Comparison of ENCODE assay signal across 9 cellular contexts in the genomic region with DNA sequence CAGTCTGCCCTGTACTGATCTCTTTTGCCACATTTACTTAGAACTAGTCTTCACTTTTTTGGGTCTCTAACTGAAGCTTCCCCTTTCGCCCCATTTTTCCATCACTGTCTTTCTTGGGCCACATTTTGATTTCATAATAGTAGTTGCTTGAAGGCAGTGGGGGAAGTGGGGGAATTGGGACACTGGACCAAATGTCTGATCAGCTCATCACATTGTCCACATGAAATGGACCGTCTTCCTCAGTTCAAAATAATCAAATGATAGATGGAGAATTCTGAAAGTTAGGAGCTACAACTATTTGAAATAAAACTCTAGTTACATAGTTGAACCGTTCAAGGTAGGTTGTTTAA. TPM values are rescaled to one million over a fixed set of nuclear protein-coding genes. Genes with fewer than 3 reads are reported as not detected.
DNase-seq lines count a peak whose midpoint lies in the region; ATAC-seq, FAIRE-seq and TF ChIP-seq lines count a peak whose summit lies in the region.
"Had no signal": no experiment of that assay in that cellular context is flagged by ENCODE, and none has a peak within 500 bp of the region (broad histone marks: within the 10 kb centered on the region; RNA-seq: fewer than 3 reads in every experiment).

No MANE protein-coding gene starts in this region.

- TF ChIP-seq RAD21 in HepG2 (CRISPR knock-in tag; IDR thresholded peaks at IDR 0.05), result no peak

- TF ChIP-seq EP300 in HepG2 (IDR thresholded peaks at IDR 0.05; ENCODE audit: low read depth in 2 of 2, low read length in 2 of 2), result no peak
- no peak for TF ChIP-seq EP300 in HepG2 (CRISPR knock-in tag; IDR thresholded peaks at IDR 0.05; ENCODE audit: borderline replicate concordance)

- no peak for TF ChIP-seq CTCF in HepG2 (CRISPR knock-in tag; IDR thresholded peaks at IDR 0.05)
- TF ChIP-seq CTCF in tibial artery (IDR thresholded peaks at IDR 0.05), result no peak

- peaks cover 59% of the 10 kb centered on the region for H3K4me1 Mint-ChIP-seq in activated CD8-positive, alpha-beta memory T cell treated with anti-CD3 and anti-CD28 coated beads, Interleukin-2, amount 10 ng/mL, durations not matched to agents 7 days and 5 days
- H3K4me1 Mint-ChIP-seq in activated naive CD8-positive, alpha-beta T cell treated with anti-CD3 and anti-CD28 coated beads, Interleukin-2, amount 10 ng/mL, durations not matched to agents 7 days and 5 days, result peaks cover 35% of the 10 kb centered on the region

- peak overlapping the region; percentile 94 to 97 (median 94) for H3K4me3 ChIP-seq in HepG2 (replicated peaks in 1 of 3; ENCODE audit: insufficient read depth in 1 of 3, low read depth in 2 of 3, low read length in 3 of 3)
- peak overlapping the region; percentile 72 to 88 for H3K4me3 ChIP-seq in tibial artery

- POLR2A ChIA-PET in activated naive CD8-positive, alpha-beta T cell treated with anti-CD3 and anti-CD28 coated beads, Interleukin-2, amount 10 ng/mL, durations not matched to agents 7 days and 5 days (lab: Charles Lee), result interaction anchor here (0.6 to 1.7 kb wide), 10 partner anchors 10 to 360 kb away, joined by 3 to 20 read pairs (median 4); partner anchors contain the start of gene UBP1
- POLR2A ChIA-PET in HepG2 (lab: Yijun Ruan, JAX), result interaction anchor here (0.6 to 3.0 kb wide), 6 partner anchors 10 to 359 kb away, joined by 3 to 18 read pairs (median 10); partner anchors contain the start of gene UBP1

- no peaks in the 10 kb centered on the region for H3K36me3 ChIP-seq in HepG2 (replicated peaks in 1 of 2; ENCODE audit: control insufficient read depth in 1 of 2, insufficient read depth in 2 of 2, low read length in 2 of 2)
- peaks cover 0 to 10% (median 4%) of the 10 kb centered on the region in 3 donors for H3K36me3 ChIP-seq in tibial artery

- peak overlapping the region; percentile 94 for H3K4me3 Mint-ChIP-seq in activated CD8-positive, alpha-beta memory T cell treated with anti-CD3 and anti-CD28 coated beads, Interleukin-2, amount 10 ng/mL, durations not matched to agents 7 days and 5 days
- H3K4me3 Mint-ChIP-seq in activated naive CD8-positive, alpha-beta T cell treated with anti-CD3 and anti-CD28 coated beads, Interleukin-2, amount 10 ng/mL, durations not matched to agents 7 days and 5 days, result peak overlapping the region; percentile 93

- in situ Hi-C loops in HepG2 (cut with HindIII; ENCODE audit: extremely low pct_ligation_motif_present, low pct_unique_long_range_greater_than_20kb), result no loop called here
- in situ Hi-C loops in G401 (cut with HindIII; ENCODE audit: low sequenced_read_pairs), result loop anchor here (25.0 kb wide), 1 partner anchor 162 kb away; no protein-coding TSS in a partner anchor

- H3K36me3 Mint-ChIP-seq in activated CD8-positive, alpha-beta memory T cell treated with anti-CD3 and anti-CD28 coated beads, Interleukin-2, amount 10 ng/mL, durations not matched to agents 7 days and 5 days, result peaks cover 26% of the 10 kb centered on the region
- peaks cover 22% of the 10 kb centered on the region for H3K36me3 Mint-ChIP-seq in activated naive CD8-positive, alpha-beta T cell treated with anti-CD3 and anti-CD28 coated beads, Interleukin-2, amount 10 ng/mL, durations not matched to agents 7 days and 5 days

- H3K9ac ChIP-seq in HepG2 (ENCODE audit: insufficient read depth, low read depth, low read length), result peak overlapping the region; percentile 88

- peaks cover 4% of the 10 kb centered on the region for H3K27me3 Mint-ChIP-seq in activated CD8-positive, alpha-beta memory T cell treated with anti-CD3 and anti-CD28 coated beads, Interleukin-2, amount 10 ng/mL, durations not matched to agents 7 days and 5 days
- peaks cover 2% of the 10 kb centered on the region for H3K27me3 Mint-ChIP-seq in activated naive CD8-positive, alpha-beta T cell treated with anti-CD3 and anti-CD28 coated beads, Interleukin-2, amount 10 ng/mL, durations not matched to agents 7 days and 5 days

- no peak overlapping the region for H2AFZ ChIP-seq in HepG2 (ENCODE audit: low read length)

- H3K4me2 ChIP-seq in HepG2 (ENCODE audit: low read depth, low read length), result peak overlapping the region; percentile 84

- TF ChIP-seq POLR2A in HepG2 (IDR thresholded peaks at IDR 0.05; ENCODE audit: insufficient read depth in 1 of 2, low read depth in 2 of 2, low read length in 2 of 2), result no peak

- WGBS in HepG2 (ENCODE audit: low lambda C conversion rate), result 2% methylated on average over 3 of the region's 3 CpGs

- ATAC-seq in activated CD8-positive, alpha-beta memory T cell treated with anti-CD3 and anti-CD28 coated beads, Interleukin-2, amount 10 ng/mL, durations not matched to agents 7 days and 5 days, result no peak
- ATAC-seq in activated naive CD8-positive, alpha-beta T cell treated with anti-CD3 and anti-CD28 coated beads, Interleukin-2, amount 10 ng/mL, durations not matched to agents 7 days and 5 days (ENCODE audit: low read depth), result no peak
- ATAC-seq in HepG2, result no peak
- ATAC-seq in HG03039 (IDR thresholded peaks at IDR 0.05; ENCODE audit: unreplicated experiment), result no peak

- no peaks in the 10 kb centered on the region; a peak in 1 of 5 replicates for H3K27me3 ChIP-seq in HepG2 (ENCODE audit: control insufficient read depth in 1 of 2, insufficient read depth in 2 of 2, low read length in 2 of 2)
- H3K27me3 ChIP-seq in tibial artery, result no peaks in the 10 kb centered on the region

- no TSS peak for BruUV-seq in HepG2 (replicated peaks; lab: Mats Ljungman, UMichigan)

- H3K79me2 ChIP-seq in HepG2 (ENCODE audit: insufficient read depth, low read length), result peaks cover 45% of the 10 kb centered on the region

- H3K4me1 ChIP-seq in HepG2 (ENCODE audit: insufficient read depth, low read length) (peaks cover 54% of the 10 kb centered on the region), tibial artery (peaks cover 0 to 45% (median 22%) of the 10 kb centered on the region in 4 donors)

- H3K9me3 ChIP-seq in HepG2 (ENCODE audit: low read length) (no peaks in the 10 kb centered on the region), tibial artery (no peaks in the 10 kb centered on the region)

- H3K27ac ChIP-seq in HepG2 (ENCODE audit: extremely low read length, insufficient read depth, low read length), result peak overlapping the region; percentile 93
- peak overlapping the region; percentile 92 to 95 for H3K27ac ChIP-seq in tibial artery

- intact Hi-C loops in HepG2 (cut with micrococcal nuclease; ENCODE audit: unreplicated experiment), result loop anchor here (10.0 kb wide), 1 partner anchor 354 kb away; the partner anchor contains the start of gene UBP1
- intact Hi-C loops in tibial artery (cut with DNase I; ENCODE audit: low total_unique reads), result loop anchor here (5.0 kb wide), 1 partner anchor 82 kb away; the partner anchor contains the start of gene CLASP2

- no peak for DNase-seq in activated CD8-positive, alpha-beta memory T cell treated with anti-CD3 and anti-CD28 coated beads, Interleukin-2, amount 10 ng/mL, durations not matched to agents 7 days and 5 days
- DNase-seq in activated CD8-positive, alpha-beta memory T cell treated with anti-CD3 and anti-CD28 coated beads for 24 hours, result no peak
- DNase-seq in activated naive CD8-positive, alpha-beta T cell treated with anti-CD3 and anti-CD28 coated beads, Interleukin-2, amount 10 ng/mL, durations not matched to agents 7 days and 5 days, result no peak
- DNase-seq in HepG2 (ENCODE audit: low spot score) (no peak), tibial artery (no peak), COR-L47 (lab: John Stamatoyannopoulos, UW) (no peak), G401 (ENCODE audit: low spot score) (no peak)

- H4K20me1 ChIP-seq in HepG2 (ENCODE audit: insufficient read depth, low read length), result no peaks in the 10 kb centered on the region; the same call in 1 of the 2 replicates

- no peak for FAIRE-seq in HepG2 (lab: Jason Lieb, UNC)
- FAIRE-seq: TTC549 had no signal

- CTCF ChIA-PET in activated CD8-positive, alpha-beta memory T cell treated with anti-CD3 and anti-CD28 coated beads, Interleukin-2, amount 10 ng/mL, durations not matched to agents 7 days and 5 days (lab: Charles Lee), result interaction anchor here (0.6 to 4.1 kb wide), 9 partner anchors 8 to 857 kb away, joined by 3 to 37 read pairs (median 5); no protein-coding TSS in a partner anchor
- CTCF ChIA-PET in HepG2 (lab: Yijun Ruan, JAX; ENCODE audit: low intra/inter-chr PET ratio, low total read pairs), result no interaction called here

- H3K27ac Mint-ChIP-seq in activated CD8-positive, alpha-beta memory T cell treated with anti-CD3 and anti-CD28 coated beads, Interleukin-2, amount 10 ng/mL, durations not matched to agents 7 days and 5 days, result peak overlapping the region; percentile 96
- H3K27ac Mint-ChIP-seq in activated naive CD8-positive, alpha-beta T cell treated with anti-CD3 and anti-CD28 coated beads, Interleukin-2, amount 10 ng/mL, durations not matched to agents 7 days and 5 days, result peak overlapping the region; percentile 91

- peaks cover 3% of the 10 kb centered on the region for H3K9me3 Mint-ChIP-seq in activated CD8-positive, alpha-beta memory T cell treated with anti-CD3 and anti-CD28 coated beads, Interleukin-2, amount 10 ng/mL, durations not matched to agents 7 days and 5 days (ENCODE audit: low read depth)
- peaks cover 1% of the 10 kb centered on the region for H3K9me3 Mint-ChIP-seq in activated naive CD8-positive, alpha-beta T cell treated with anti-CD3 and anti-CD28 coated beads, Interleukin-2, amount 10 ng/mL, durations not matched to agents 7 days and 5 days

RNA-seq across cellular contexts. Expression of gene PDCD6IP, which starts 0.7 kb away (rescaled TPM):
- 100 to 1,000 TPM; 183 to 208 TPM for total RNA-seq in activated CD8-positive, alpha-beta memory T cell treated with anti-CD3 and anti-CD28 coated beads, Interleukin-2, amount 10 ng/mL, durations not matched to agents 7 days and 5 days
- total RNA-seq in activated naive CD8-positive, alpha-beta T cell treated with anti-CD3 and anti-CD28 coated beads, Interleukin-2, amount 10 ng/mL, durations not matched to agents 7 days and 5 days, result 100 to 1,000 TPM; 180 to 196 TPM
- 62.5 and 116 TPM in 2 replicates for total RNA-seq in HepG2 (2016; rRNA removed; fragmentation: Illumina TruSeq; extraction: Trizol)
- 8.2 TPM in 2 replicates for total RNA-seq in HepG2 (2016; cell fraction: cytosol; rRNA removed; fragmentation: Illumina TruSeq; extraction: Trizol; ENCODE audit: low read depth)
- total RNA-seq in HepG2 (2016; cell fraction: insoluble cytoplasmic fraction; rRNA removed; fragmentation: Illumina TruSeq; extraction: Trizol), result 62.0 and 102 TPM in 2 replicates
- total RNA-seq in HepG2 (2016; cell fraction: membrane; rRNA removed; fragmentation: Illumina TruSeq; extraction: Trizol), result 13.3 and 16.9 TPM in 2 replicates
- 92.4 and 95.6 TPM in 2 replicates for total RNA-seq in HepG2 (2016; cell fraction: nucleus; rRNA removed; fragmentation: Illumina TruSeq; extraction: Trizol)
- 83.4 and 85.6 TPM in 2 replicates for polyA plus RNA-seq in HepG2 (2011; rRNA removed)
- 27.7 and 44.8 TPM in 2 replicates for polyA plus RNA-seq in HepG2 (2011; cell fraction: cytosol; rRNA removed)
- polyA plus RNA-seq in HepG2 (2011; cell fraction: nucleus; rRNA removed), result 81.3 and 96.4 TPM in 2 replicates
- polyA plus RNA-seq in HepG2 (2012), result 48.8 and 50.6 TPM in 2 replicates
- 1.5 and 2.6 TPM in 2 replicates for polyA plus RNA-seq in HepG2 (2016; cell fraction: cytosol; fragmentation: Illumina TruSeq; extraction: Trizol; ENCODE audit: low read depth)
- polyA plus RNA-seq in HepG2 (2016; cell fraction: insoluble cytoplasmic fraction; fragmentation: Illumina TruSeq; extraction: Trizol; ENCODE audit: low read depth), result 67.4 and 83.3 TPM in 2 replicates
- polyA plus RNA-seq in HepG2 (2016; cell fraction: membrane; fragmentation: Illumina TruSeq; extraction: Trizol; ENCODE audit: low read depth), result 4.2 and 5.0 TPM in 2 replicates
- polyA plus RNA-seq in HepG2 (2016; cell fraction: nucleus; fragmentation: Illumina TruSeq; extraction: Trizol; ENCODE audit: insufficient read depth, low read depth), result 96.0 and 96.9 TPM in 2 replicates
- 140 and 143 TPM in 2 replicates for polyA minus RNA-seq in HepG2 (2011; rRNA and poly(A)+ RNA removed; ENCODE audit: low replicate concordance)
- 97.9 and 112 TPM in 2 replicates for polyA minus RNA-seq in HepG2 (2011; cell fraction: cytosol; rRNA and poly(A)+ RNA removed)
- polyA minus RNA-seq in HepG2 (2011; cell fraction: nucleus; rRNA and poly(A)+ RNA removed), result 180 TPM in 2 replicates
- total RNA-seq in G401 (2014; rRNA removed; shearing (Covaris generic)), result 54.3 and 85.6 TPM in 2 replicates
